Comparison of ENCODE assay signal across 18 cellular contexts in genomic region chr9:20606637-20607036, GRCh38. TPM values are rescaled to one million over a fixed set of nuclear protein-coding genes. Genes with fewer than 3 reads are reported as not detected.
A peak's percentile ranks its signal among the peaks of the same experiment; 100 is the strongest.
DNase-seq lines count a peak whose midpoint lies in the region; ATAC-seq and TF ChIP-seq lines count a peak whose summit lies in the region.
"Had no signal": no experiment of that assay in that cellular context is flagged by ENCODE, and none has a peak within 500 bp of the region (broad histone marks: within the 10 kb centered on the region; RNA-seq: fewer than 3 reads in every experiment).

No MANE protein-coding gene starts in this region.

- CTCF ChIA-PET in HEK293 (lab: Yijun Ruan, JAX), result interaction anchor here (0.6 to 2.3 kb wide), 3 partner anchors 18 to 509 kb away, joined by 3 to 12 read pairs (median 5); no protein-coding TSS in a partner anchor

- no peak overlapping the region; the same call in 1 of the 2 replicates for H3K27ac ChIP-seq in HEK293 (ENCODE audit: extremely low read depth, low read depth, low read length)
- no peak overlapping the region for H3K27ac ChIP-seq in neural progenitor cell
- H3K27ac ChIP-seq: adrenal gland had no signal

- peaks cover 14% of the 10 kb centered on the region for H4K20me1 ChIP-seq in neural progenitor cell (ENCODE audit: low read depth)

- H3K4me1 Mint-ChIP-seq in brain (peaks cover 94% of the 10 kb centered on the region), neural progenitor cell (peaks cover 43% of the 10 kb centered on the region)

- DNase-seq in NCI-H345 (lab: John Stamatoyannopoulos, UW) (peak; percentile 32), NCI-H345 treated with DMSO at 0.1 percent for 48 hours (lab: John Stamatoyannopoulos, UW; ENCODE audit: unreplicated experiment) (no peak), neural progenitor cell (ENCODE audit: low spot score) (peak; percentile 6), mesenteric fat pad (ENCODE audit: low spot score) (no peak), HK-2 (ENCODE audit: unreplicated experiment) (no peak)
- DNase-seq: activated CD4-positive, alpha-beta T cell treated with anti-CD3 and anti-CD28 coated beads, Interleukin-2, amount 50 U/mL, for 48 hours; CD4-positive, alpha-beta T cell; EL; mesenchymal stem cell; NCI-H187; NCI-H526 treated with DMSO at 0.1 percent for 48 hours; stimulated activated naive CD4-positive, alpha-beta T cell; SW 1271 had no signal

- H3K4me3 Mint-ChIP-seq in brain, result peak overlapping the region; percentile 12 to 74 (median 65)
- peak overlapping the region; percentile 18 for H3K4me3 Mint-ChIP-seq in neural progenitor cell
- H3K4me3 Mint-ChIP-seq: central memory CD8-positive, alpha-beta T cell had no signal

- H3K27ac Mint-ChIP-seq in brain (peak overlapping the region in 1 of 5 experiments; percentile 52), neural progenitor cell (no peak overlapping the region)
- H3K27ac Mint-ChIP-seq: CD4-positive, alpha-beta T cell had no signal

- no peak overlapping the region for H3K9ac ChIP-seq in neural progenitor cell

- TF ChIP-seq CTCF in HEK293 (tag by site-specific recombination; IDR thresholded peaks at IDR 0.05), result no peak
- no peak for TF ChIP-seq CTCF in brain (conservative IDR thresholded peaks at IDR 0.05)
- no peak for TF ChIP-seq CTCF in neural progenitor cell (IDR thresholded peaks at IDR 0.05)

- H3K9me3 Mint-ChIP-seq in brain (no peaks in the 10 kb centered on the region), neural progenitor cell (no peaks in the 10 kb centered on the region)
- H3K9me3 Mint-ChIP-seq: CD4-positive, alpha-beta T cell; central memory CD8-positive, alpha-beta T cell had no signal

- no peak for ATAC-seq in GM19397 (IDR thresholded peaks at IDR 0.05; ENCODE audit: unreplicated experiment)

- POLR2A ChIA-PET in HEK293 (lab: Yijun Ruan, JAX), result interaction anchor here (2.2 to 2.8 kb wide), 2 partner anchors 12 to 16 kb away, joined by 6 to 12 read pairs; partner anchors contain the start of gene MLLT3

- peaks cover 62% of the 10 kb centered on the region for H3K4me1 ChIP-seq in HEK293 (ENCODE audit: control insufficient read depth, insufficient read depth, low read length)
- H3K4me1 ChIP-seq in neural progenitor cell, result peaks cover 47% of the 10 kb centered on the region

- H3K4me2 ChIP-seq in neural progenitor cell, result peak overlapping the region; percentile 31

- no peaks in the 10 kb centered on the region for H3K79me2 ChIP-seq in neural progenitor cell (ENCODE audit: low read depth)

- no peak overlapping the region for H3K4me3 ChIP-seq in HEK293 (ENCODE audit: low read depth, low read length)
- H3K4me3 ChIP-seq in neural progenitor cell, result no peak overlapping the region
- H3K4me3 ChIP-seq: adrenal gland had no signal

- H2AFZ ChIP-seq in neural progenitor cell (replicated peaks), result no peak overlapping the region

- H3F3A ChIP-seq in neural progenitor cell (ENCODE audit: low read depth), result peaks cover 12% of the 10 kb centered on the region

- H3K27me3 Mint-ChIP-seq in brain (no peaks in the 10 kb centered on the region), neural progenitor cell (ENCODE audit: insufficient read depth, low read depth) (no peaks in the 10 kb centered on the region)
- H3K27me3 Mint-ChIP-seq: CD4-positive, alpha-beta T cell; central memory CD8-positive, alpha-beta T cell had no signal

- H3K36me3 ChIP-seq in HEK293 (ENCODE audit: control insufficient read depth in 2 of 2, insufficient read depth in 1 of 2, low read length in 2 of 2), result no peaks in the 10 kb centered on the region
- H3K36me3 ChIP-seq in neural progenitor cell, result no peaks in the 10 kb centered on the region
- H3K36me3 ChIP-seq: adrenal gland had no signal

- H3K36me3 Mint-ChIP-seq in brain, result peaks cover 5% of the 10 kb centered on the region
- H3K36me3 Mint-ChIP-seq in neural progenitor cell, result peaks cover 4% of the 10 kb centered on the region

- H3K27me3 ChIP-seq in neural progenitor cell, result no peaks in the 10 kb centered on the region
- H3K27me3 ChIP-seq: adrenal gland had no signal

- no peaks in the 10 kb centered on the region for H3K9me3 ChIP-seq in HEK293 (ENCODE audit: control insufficient read depth, insufficient read depth, low read depth, low read length)
- no peaks in the 10 kb centered on the region for H3K9me3 ChIP-seq in neural progenitor cell (ENCODE audit: low read depth)
- H3K9me3 ChIP-seq: adrenal gland had no signal

TF ChIP-seq in HEK293, 187 proteins besides CTCF, POLR2A, EP300 and RAD21:
- TF ChIP-seq FEZF1 (tag by site-specific recombination; IDR thresholded peaks at IDR 0.05) (peak; percentile 78), SP7 (tag by site-specific recombination; IDR thresholded peaks at IDR 0.05) (no peak), ZFHX2 (tag by site-specific recombination; conservative IDR thresholded peaks at IDR 0.05) (peak; percentile 42; the same call in 1 of the 2 replicates), PRDM6 (tag by site-specific recombination; IDR thresholded peaks at IDR 0.05) (peak; percentile 81), EGR2 (tag by site-specific recombination; IDR thresholded peaks at IDR 0.05; ENCODE audit: low read depth) (peak; percentile 35; the same call in 1 of the 2 replicates), ZNF558 (tag by site-specific recombination; IDR thresholded peaks at IDR 0.05) (no peak)

RNA-seq across cellular contexts. Expression of gene MLLT3, which starts 15.7 kb away (rescaled TPM):
- polyA plus RNA-seq in brain (ENCODE audit: insufficient read depth, low read depth, low replicate concordance), result 29.4 TPM
- total RNA-seq in neural progenitor cell (ENCODE audit: low replicate concordance) (23.8 and 39.1 TPM in 2 replicates), mesenteric fat pad (9.9 TPM)

Comparison
In these comparisons a context has a peak if more than half of its experiments do, and no peak if none do; other contexts are left out.
1. DNase-seq: peak in NCI-H345 (single experiment) and neural progenitor cell (single experiment); none in NCI-H345 treated with DMSO at 0.1 percent for 48 hours (single experiment), mesenteric fat pad (single experiment) and HK-2 (single experiment).